ENCODE assay signal across 28 cellular contexts in genomic region chr5:112149727-112150126, GRCh38.
"Had no signal": no experiment of that assay in that cellular context is flagged by ENCODE, and none has a peak within 500 bp of the region (broad histone marks: within the 10 kb centered on the region; RNA-seq: fewer than 3 reads in every experiment).

No MANE protein-coding gene starts in this region.

- ATAC-seq: naive thymus-derived CD4-positive, alpha-beta T cell; natural killer cell; psoas muscle; right cardiac atrium; right lobe of liver; stimulated activated memory B cell treated with anti-CD40 and anti-IgM and Interleukin-4, amounts not matched to agents 10 μg/mL and 1 μg/mL and 100 μg/mL, for 72 hours; stimulated activated naive CD8-positive, alpha-beta T cell treated with anti-CD3 and anti-CD28 coated beads, Interleukin-15, amount 100 ng/mL, for 72 hours; stimulated activated naive CD8-positive, alpha-beta T cell treated with anti-CD3 and anti-CD28 coated beads, Interleukin-15, Interleukin-2, amounts not matched to agents 100 U/mL and 50 U/mL, for 24 hours; upper lobe of right lung had no signal

- H3K9me3 ChIP-seq: neutrophil, ovary, psoas muscle, right lobe of liver, sigmoid colon, suprapubic skin, testis, tibial artery, transverse colon, upper lobe of right lung, uterus had no signal

- H3K4me2 ChIP-seq: neural progenitor cell had no signal

- H3K4me1 ChIP-seq: neural progenitor cell, parathyroid adenoma, testis, transverse colon, uterus had no signal

- H2AFZ ChIP-seq: neural progenitor cell, parathyroid adenoma had no signal

- H3K36me3 ChIP-seq: neural progenitor cell, neutrophil, ovary, right lobe of liver, sigmoid colon, suprapubic skin, tibial artery, transverse colon, upper lobe of right lung, uterus had no signal

- DNase-seq: naive thymus-derived CD4-positive, alpha-beta T cell; natural killer cell; nucleus accumbens; ovary; posterior cingulate gyrus; psoas muscle; right cardiac atrium; right lobe of liver; sigmoid colon; small intestine; stimulated activated CD4-positive, alpha-beta T cell treated with anti-CD3 and anti-CD28 coated beads, Interleukin-1b, Interleukin-23, amount 100 ng/mL, for 48 hours; stimulated activated CD4-positive, alpha-beta T cell treated with anti-CD3 and anti-CD28 coated beads, Interleukin-4, amount 100 ng/mL, for 1 hour; stimulated activated CD4-positive, alpha-beta T cell treated with anti-CD3 and anti-CD28 coated beads, Interleukin-4, amount 100 ng/mL, for 4 hours; stimulated activated CD8-positive, alpha-beta memory T cell treated with anti-CD3 and anti-CD28 coated beads, Interleukin-4, amount 100 ng/mL, for 48 hours; stimulated activated naive CD4-positive, alpha-beta T cell; stimulated activated naive CD8-positive, alpha-beta T cell treated with anti-CD3 and anti-CD28 coated beads, Interleukin-15, amount 100 ng/mL, for 72 hours; stimulated activated naive CD8-positive, alpha-beta T cell treated with anti-CD3 and anti-CD28 coated beads, Interleukin-15, Interleukin-2, amounts not matched to agents 100 U/mL and 50 U/mL, for 24 hours; substantia nigra; testis; tibial artery; transverse colon; upper lobe of right lung; uterus had no signal

- H3K9ac ChIP-seq: neural progenitor cell, parathyroid adenoma had no signal

- H3K4me3 ChIP-seq: neural progenitor cell, ovary, psoas muscle, right lobe of liver, sigmoid colon, suprapubic skin, testis, tibial artery, transverse colon, upper lobe of right lung, uterus had no signal

- H3K79me2 ChIP-seq: parathyroid adenoma had no signal

- H3K27ac ChIP-seq: neural progenitor cell, neutrophil, ovary, parathyroid adenoma, psoas muscle, right lobe of liver, sigmoid colon, suprapubic skin, testis, tibial artery, transverse colon, upper lobe of right lung, uterus had no signal

- H3K27me3 ChIP-seq: neural progenitor cell, ovary, right lobe of liver, sigmoid colon, suprapubic skin, testis, tibial artery, transverse colon, upper lobe of right lung, uterus had no signal

- FAIRE-seq: small intestine had no signal
